Comparison of ENCODE assay signal across 18 cellular contexts in the genomic region with DNA sequence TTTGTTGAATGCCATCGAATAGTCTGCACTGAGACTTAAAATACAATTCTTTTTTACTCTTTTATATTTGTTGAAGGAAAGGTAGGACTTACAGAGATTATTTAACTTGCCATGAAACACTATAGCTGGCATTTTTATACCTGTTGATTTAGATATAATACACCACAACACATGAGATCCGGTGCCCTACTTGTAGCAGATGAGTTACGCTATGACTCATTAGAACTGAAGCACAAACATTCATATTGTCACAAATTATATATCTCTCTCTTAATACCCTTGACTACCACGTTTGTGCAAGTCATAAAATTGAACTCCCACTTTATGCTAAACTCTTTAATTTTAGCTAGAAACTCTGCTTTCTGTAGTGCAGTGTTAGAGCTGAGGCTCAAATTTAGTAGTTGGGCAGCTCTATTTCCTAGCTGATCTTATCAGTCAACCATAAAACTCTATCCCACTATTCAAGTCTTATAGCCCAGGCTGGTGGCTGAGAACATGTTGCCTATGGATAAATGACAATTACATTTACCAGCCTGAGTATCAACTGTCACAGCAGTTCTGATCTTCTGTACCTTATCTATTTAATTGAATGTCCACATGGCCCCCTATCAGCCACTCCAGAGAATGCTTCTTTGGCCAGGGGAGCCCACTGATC.
"Had no signal": no experiment of that assay in that cellular context is flagged by ENCODE, and none has a peak within 500 bp of the region (broad histone marks: within the 10 kb centered on the region; RNA-seq: fewer than 3 reads in every experiment).

No MANE protein-coding gene starts in this region.

- DNase-seq: activated B cell treated with CpG ODN at 0.5 μM for 24 hours; activated CD4-positive, alpha-beta T cell treated with anti-CD3 and anti-CD28 coated beads for 48 hours; activated CD8-positive, alpha-beta memory T cell treated with anti-CD3 and anti-CD28 coated beads, Interleukin-2, amount 50 U/mL, for 48 hours; activated naive CD8-positive, alpha-beta T cell treated with anti-CD3 and anti-CD28 coated beads for 36 hours; amygdala; body of pancreas; central memory CD4-positive, alpha-beta T cell; colonic mucosa; islet precursor cell; left lung; mammary epithelial cell; natural killer cell; posterior cingulate gyrus; stimulated activated CD4-positive, alpha-beta T cell treated with anti-CD3 and anti-CD28 coated beads, Interleukin-15, amount 100 ng/mL, for 24 hours; stimulated activated CD4-positive, alpha-beta T cell treated with anti-CD3 and anti-CD28 coated beads, Interleukin-4, amount 100 ng/mL, for 24 hours; stimulated activated naive CD4-positive, alpha-beta T cell; tibial artery had no signal

- H3K4me3 Mint-ChIP-seq: activated B cell treated with CpG ODN at 0.5 μM for 24 hours; activated naive CD8-positive, alpha-beta T cell treated with anti-CD3 and anti-CD28 coated beads for 36 hours; activated T-helper 1 cell treated with anti-CD3 and anti-CD28 coated beads, Interleukin-12 subunit alpha, Interleukin-12 subunit beta, Interleukin-2, Interleukin-4 antibody, amounts not matched to agents 30 ng/mL and 10 ng/mL and 1 ng/mL, durations not matched to agents 14 hours and 24 hours and 36 hours; natural killer cell had no signal

- H3K27me3 Mint-ChIP-seq: activated B cell treated with CpG ODN at 0.5 μM for 24 hours; activated naive CD8-positive, alpha-beta T cell treated with anti-CD3 and anti-CD28 coated beads for 36 hours had no signal

- H3K36me3 Mint-ChIP-seq: activated naive CD8-positive, alpha-beta T cell treated with anti-CD3 and anti-CD28 coated beads for 36 hours had no signal

- H3K4me1 Mint-ChIP-seq: activated B cell treated with CpG ODN at 0.5 μM for 24 hours; activated naive CD8-positive, alpha-beta T cell treated with anti-CD3 and anti-CD28 coated beads for 36 hours; natural killer cell had no signal

- H3K27ac Mint-ChIP-seq: activated B cell treated with CpG ODN at 0.5 μM for 24 hours; activated naive CD8-positive, alpha-beta T cell treated with anti-CD3 and anti-CD28 coated beads for 36 hours; activated T-helper 1 cell treated with anti-CD3 and anti-CD28 coated beads, Interleukin-12 subunit alpha, Interleukin-12 subunit beta, Interleukin-2, Interleukin-4 antibody, amounts not matched to agents 30 ng/mL and 10 ng/mL and 1 ng/mL, durations not matched to agents 14 hours and 24 hours and 36 hours; natural killer cell had no signal

- ATAC-seq: body of pancreas, left lung, natural killer cell had no signal
